Comparison of ENCODE assay signal across 8 cellular contexts in the genomic region with DNA sequence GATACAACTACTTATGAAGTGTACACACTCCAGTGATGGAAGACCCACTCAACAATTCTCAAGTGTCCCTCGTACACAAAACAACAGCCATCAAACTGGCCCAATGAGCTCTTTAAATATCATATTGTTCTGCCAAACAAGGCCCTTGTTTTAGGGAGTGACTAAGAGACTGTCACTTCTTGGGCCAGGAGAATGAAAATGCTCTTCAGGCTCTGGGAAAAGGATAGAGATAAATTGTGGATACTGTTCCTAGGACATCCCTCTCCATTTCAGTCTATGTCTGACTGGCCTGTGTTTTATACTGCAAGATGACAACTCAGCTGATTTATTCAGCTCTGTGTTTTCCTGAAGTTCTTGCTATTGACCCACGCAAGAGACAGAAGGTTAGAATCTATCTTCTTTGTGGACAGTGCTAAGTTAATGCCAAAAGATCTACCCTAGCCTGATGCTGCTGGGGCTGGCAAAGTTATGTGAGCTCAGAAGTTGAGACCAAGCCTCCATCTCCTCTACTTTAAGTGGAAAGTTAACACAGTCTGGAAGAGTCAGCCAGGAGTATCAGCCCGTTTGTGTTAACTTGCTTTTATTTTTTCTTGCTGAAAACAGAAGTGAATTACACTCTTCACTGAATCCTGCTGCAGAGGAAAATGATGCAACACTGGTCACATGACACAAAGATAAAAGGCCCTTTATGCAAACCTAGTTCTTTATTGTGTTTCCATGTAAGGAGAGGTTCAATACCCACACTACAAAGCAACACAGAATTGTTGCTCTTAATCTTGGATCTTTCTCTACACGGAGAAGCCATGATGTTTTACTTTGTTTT. TPM values are rescaled to one million over a fixed set of nuclear protein-coding genes. Genes with fewer than 3 reads are reported as not detected.
DNase-seq lines count a peak whose midpoint lies in the region; ATAC-seq lines count a peak whose summit lies in the region.

No MANE protein-coding gene starts in this region.

- ATAC-seq in left colon (peak; percentile 77), GM19452 (IDR thresholded peaks at IDR 0.05; ENCODE audit: unreplicated experiment) (no peak), HG03039 (IDR thresholded peaks at IDR 0.05; ENCODE audit: unreplicated experiment) (no peak)

- intact Hi-C loops in left colon (cut with DNase I, micrococcal nuclease) = no loop called here

- peak; percentile 89 for DNase-seq in DMS53 treated with DMSO at 0.1 percent for 48 hours (lab: John Stamatoyannopoulos, UW; ENCODE audit: unreplicated experiment)
- DNase-seq in NCI-H187 (lab: John Stamatoyannopoulos, UW) = peak; percentile 15 to 37
- peak; percentile 62 for DNase-seq in astrocyte of the hippocampus (ENCODE audit: low read depth, low spot score)
- DNase-seq in left colon = no peak
- no peak for DNase-seq in cortex of kidney (lab: John Stamatoyannopoulos, UW)
- no peak for DNase-seq in AG08395 (ENCODE audit: low spot score)

RNA-seq across cellular contexts. Expression of gene FRY, which starts 14.6 kb away (rescaled TPM):
- 10 to 100 TPM; 10.3 to 13.7 TPM for total RNA-seq in left colon

Comparison
In these comparisons a context has a peak if more than half of its experiments do, and no peak if none do; other contexts are left out.
1. DNase-seq: peak in DMS53 treated with DMSO at 0.1 percent for 48 hours (single experiment), NCI-H187 (2 of 2) and astrocyte of the hippocampus (single experiment); none in left colon (0 of 2), cortex of kidney (single experiment) and AG08395 (single experiment).